In the genomic region with DNA sequence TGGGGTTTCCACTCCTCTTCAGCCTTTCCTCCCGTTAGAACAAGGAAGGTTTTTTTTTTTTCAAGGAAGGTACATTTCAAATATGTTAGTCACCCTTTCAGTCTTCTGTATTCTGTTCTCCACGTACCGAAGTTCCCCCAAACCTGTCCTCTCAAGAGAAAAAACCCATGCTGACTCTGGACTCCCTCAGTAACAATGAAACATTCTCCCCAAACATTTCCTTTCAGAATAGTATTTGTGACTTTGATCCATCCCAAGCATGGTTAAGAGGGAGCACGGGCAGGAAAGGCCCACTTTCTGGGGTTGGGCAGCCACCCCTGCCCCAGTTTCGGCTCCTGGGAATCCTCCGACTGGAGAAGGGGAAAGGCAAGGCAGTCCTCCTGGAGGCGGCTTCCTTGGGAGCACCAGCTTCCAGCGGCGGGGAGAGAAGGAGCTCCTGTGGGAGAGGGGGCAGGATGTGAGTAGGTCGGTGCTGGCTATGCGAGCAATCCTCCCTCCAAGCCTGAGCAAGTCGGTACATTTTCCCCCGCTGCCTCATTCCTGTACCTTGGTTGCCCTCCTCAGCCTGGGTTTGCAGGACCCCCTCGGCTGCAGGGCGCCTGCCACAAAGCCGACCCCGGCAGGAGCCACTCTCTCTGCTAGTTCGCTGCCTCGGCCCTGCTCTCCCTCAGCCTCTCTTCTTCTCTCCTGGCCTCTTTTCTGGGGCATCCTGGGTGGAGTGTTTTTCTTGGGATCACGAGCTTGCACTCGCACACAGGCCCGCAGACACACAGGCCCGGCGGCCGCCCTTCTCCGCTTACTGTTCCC, we compare ENCODE assay signal across 9 cellular contexts. TPM values are rescaled to one million over a fixed set of nuclear protein-coding genes. Genes with fewer than 3 reads are reported as not detected.
DNase-seq lines count a peak whose midpoint lies in the region; ATAC-seq, FAIRE-seq and TF ChIP-seq lines count a peak whose summit lies in the region.
"Had no signal": no experiment of that assay in that cellular context is flagged by ENCODE, and none has a peak within 500 bp of the region (broad histone marks: within the 10 kb centered on the region; RNA-seq: fewer than 3 reads in every experiment).

No MANE protein-coding gene starts in this region.

- no peak for FAIRE-seq in HepG2 (lab: Jason Lieb, UNC)
- FAIRE-seq: A204.1 had no signal

- H2AFZ ChIP-seq in HepG2 (ENCODE audit: low read length): no peak overlapping the region

- H3K79me2 ChIP-seq in HepG2 (ENCODE audit: insufficient read depth, low read length): no peaks in the 10 kb centered on the region

- no peak for ATAC-seq in HepG2
- no peak for ATAC-seq in thoracic aorta (ENCODE audit: insufficient number of reproducible peaks, low FRiP score, low read depth)

- peaks cover 86% of the 10 kb centered on the region for H3K27me3 Mint-ChIP-seq in T-helper 1 cell treated with Interleukin-12 subunit alpha and Interleukin-12 subunit beta and Interleukin-4 antibody, amounts not matched to agents 30 μg/mL and 1 μg/mL, for 36 hours (ENCODE audit: low read depth)

- no peaks in the 10 kb centered on the region for H3K27me3 ChIP-seq in HepG2 (ENCODE audit: control insufficient read depth in 1 of 2, insufficient read depth in 2 of 2, low read length in 2 of 2)
- H3K27me3 ChIP-seq in thoracic aorta (replicated peaks; ENCODE audit: insufficient read depth): no peaks in the 10 kb centered on the region

- POLR2A ChIA-PET in HepG2 (lab: Yijun Ruan, JAX): interaction anchor here (1.6 kb wide), 1 partner anchor 24 kb away, joined by 9 read pairs; no protein-coding TSS in a partner anchor

- H3K27ac ChIP-seq in HepG2 (ENCODE audit: extremely low read length, insufficient read depth, low read length): no peak overlapping the region
- H3K27ac ChIP-seq in thoracic aorta: peak overlapping the region; percentile 87 to 96

- H3K9me3 ChIP-seq in HepG2 (ENCODE audit: low read length): no peaks in the 10 kb centered on the region
- H3K9me3 ChIP-seq in thoracic aorta: no peaks in the 10 kb centered on the region

- no peak for DNase-seq in T-helper 1 cell
- peak; percentile 46 for DNase-seq in amniotic epithelial cell (ENCODE audit: low read depth)
- no peak for DNase-seq in HepG2 (ENCODE audit: low spot score)
- no peak for DNase-seq in thoracic aorta (ENCODE audit: low spot score)
- DNase-seq in NCI-H510A treated with DMSO at 0.1 percent for 48 hours (lab: John Stamatoyannopoulos, UW): no peak
- DNase-seq in OCI-M1 (lab: John Stamatoyannopoulos, UW): no peak
- DNase-seq in activated naive CD4-positive, alpha-beta T cell treated with Interleukin-2 at 50 U/mL for 16 hours: no peak

- H3K4me3 Mint-ChIP-seq in T-helper 1 cell treated with Interleukin-12 subunit alpha and Interleukin-12 subunit beta and Interleukin-4 antibody, amounts not matched to agents 30 μg/mL and 1 μg/mL, for 36 hours: peak overlapping the region; percentile 71

- H3K4me1 ChIP-seq in HepG2 (ENCODE audit: insufficient read depth, low read length): peaks cover 12% of the 10 kb centered on the region; the same call in 1 of the 2 replicates
- H3K4me1 ChIP-seq in thoracic aorta (ENCODE audit: control insufficient read depth in 1 of 2, low read depth in 2 of 2): peaks cover 10 to 35% of the 10 kb centered on the region in 2 donors

- no peak for TF ChIP-seq RAD21 in HepG2 (CRISPR knock-in tag; IDR thresholded peaks at IDR 0.05)

- no TSS peak for BruUV-seq in HepG2 (replicated peaks; lab: Mats Ljungman, UMichigan)

- peak overlapping the region; percentile 78; the same call in 1 of the 2 replicates for H3K4me2 ChIP-seq in HepG2 (ENCODE audit: low read depth, low read length)

- no peak for TF ChIP-seq POLR2A in HepG2 (IDR thresholded peaks at IDR 0.05; ENCODE audit: insufficient read depth in 1 of 2, low read depth in 2 of 2, low read length in 2 of 2)

- no peaks in the 10 kb centered on the region for H4K20me1 ChIP-seq in HepG2 (ENCODE audit: insufficient read depth, low read length)

- peaks cover 17% of the 10 kb centered on the region for H3K36me3 Mint-ChIP-seq in T-helper 1 cell treated with Interleukin-12 subunit alpha and Interleukin-12 subunit beta and Interleukin-4 antibody, amounts not matched to agents 30 μg/mL and 1 μg/mL, for 36 hours (ENCODE audit: low read depth)

- H3K36me3 ChIP-seq in HepG2 (replicated peaks in 1 of 2; ENCODE audit: control insufficient read depth in 1 of 2, insufficient read depth in 2 of 2, low read length in 2 of 2) (no peaks in the 10 kb centered on the region), thoracic aorta (no peaks in the 10 kb centered on the region)

- no peak for TF ChIP-seq EP300 in HepG2 (IDR thresholded peaks at IDR 0.05; ENCODE audit: low read depth in 2 of 2, low read length in 2 of 2)
- no peak for TF ChIP-seq EP300 in HepG2 (CRISPR knock-in tag; IDR thresholded peaks at IDR 0.05; ENCODE audit: borderline replicate concordance)

- peaks cover 14% of the 10 kb centered on the region for H3K4me1 Mint-ChIP-seq in T-helper 1 cell treated with Interleukin-12 subunit alpha and Interleukin-12 subunit beta and Interleukin-4 antibody, amounts not matched to agents 30 μg/mL and 1 μg/mL, for 36 hours (ENCODE audit: low read depth)

- in situ Hi-C loops in HepG2 (cut with HindIII; ENCODE audit: extremely low pct_ligation_motif_present, low pct_unique_long_range_greater_than_20kb): no loop called here

- intact Hi-C loops in HepG2 (cut with micrococcal nuclease; ENCODE audit: unreplicated experiment): no loop called here

- no peaks in the 10 kb centered on the region for H3K9me3 Mint-ChIP-seq in T-helper 1 cell treated with Interleukin-12 subunit alpha and Interleukin-12 subunit beta and Interleukin-4 antibody, amounts not matched to agents 30 μg/mL and 1 μg/mL, for 36 hours

- no peak overlapping the region for H3K27ac Mint-ChIP-seq in T-helper 1 cell treated with Interleukin-12 subunit alpha and Interleukin-12 subunit beta and Interleukin-4 antibody, amounts not matched to agents 30 μg/mL and 1 μg/mL, for 36 hours

- WGBS in HepG2 (ENCODE audit: low lambda C conversion rate): 83% methylated on average over 25 of the region's 26 CpGs

- H3K4me3 ChIP-seq in HepG2 (replicated peaks in 1 of 3; ENCODE audit: insufficient read depth in 1 of 3, low read depth in 2 of 3, low read length in 3 of 3) (no peak overlapping the region), thoracic aorta (peak overlapping the region; percentile 99)

- TF ChIP-seq CTCF in HepG2 (CRISPR knock-in tag; IDR thresholded peaks at IDR 0.05) (no peak), thoracic aorta (IDR thresholded peaks at IDR 0.05) (no peak)

- CTCF ChIA-PET in HepG2 (lab: Yijun Ruan, JAX; ENCODE audit: low intra/inter-chr PET ratio, low total read pairs): no interaction called here

- H3K9ac ChIP-seq in HepG2 (ENCODE audit: insufficient read depth, low read depth, low read length): no peak overlapping the region

RNA-seq across cellular contexts. Expression of a gene that starts 2.1 kb away (rescaled TPM):
- 0.20 TPM in 1 of 2 replicates, not detected in the other for total RNA-seq in HepG2 (2016; rRNA removed; fragmentation: Illumina TruSeq; extraction: Trizol)
- total RNA-seq in HepG2 (2016; cell fraction: cytosol; rRNA removed; fragmentation: Illumina TruSeq; extraction: Trizol; ENCODE audit: low read depth): not detected in 2 replicates
- total RNA-seq in HepG2 (2016; cell fraction: insoluble cytoplasmic fraction; rRNA removed; fragmentation: Illumina TruSeq; extraction: Trizol): 0.11 TPM in 1 of 2 replicates, not detected in the other
- total RNA-seq in HepG2 (2016; cell fraction: membrane; rRNA removed; fragmentation: Illumina TruSeq; extraction: Trizol): 0.14 and 0.15 TPM in 2 replicates
- not detected in 2 replicates for total RNA-seq in HepG2 (2016; cell fraction: nucleus; rRNA removed; fragmentation: Illumina TruSeq; extraction: Trizol)
- polyA plus RNA-seq in HepG2 (2011; rRNA removed): 0.18 and 0.31 TPM in 2 replicates
- polyA plus RNA-seq in HepG2 (2011; cell fraction: cytosol; rRNA removed): 0.09 and 0.13 TPM in 2 replicates
- 0.71 and 0.92 TPM in 2 replicates for polyA plus RNA-seq in HepG2 (2011; cell fraction: nucleus; rRNA removed)
- 0.11 and 0.30 TPM in 2 replicates for polyA plus RNA-seq in HepG2 (2012)
- 0.11 TPM in 1 of 2 replicates, not detected in the other for polyA plus RNA-seq in HepG2 (2016; cell fraction: cytosol; fragmentation: Illumina TruSeq; extraction: Trizol; ENCODE audit: low read depth)
- polyA plus RNA-seq in HepG2 (2016; cell fraction: insoluble cytoplasmic fraction; fragmentation: Illumina TruSeq; extraction: Trizol; ENCODE audit: low read depth): 0.42 and 0.43 TPM in 2 replicates
- polyA plus RNA-seq in HepG2 (2016; cell fraction: membrane; fragmentation: Illumina TruSeq; extraction: Trizol; ENCODE audit: low read depth): 0.31 and 0.33 TPM in 2 replicates
- polyA plus RNA-seq in HepG2 (2016; cell fraction: nucleus; fragmentation: Illumina TruSeq; extraction: Trizol; ENCODE audit: insufficient read depth, low read depth): 1.0 and 1.4 TPM in 2 replicates
- 0.05 and 0.10 TPM in 2 replicates for polyA minus RNA-seq in HepG2 (2011; rRNA and poly(A)+ RNA removed; ENCODE audit: low replicate concordance)
- not detected in 2 replicates for polyA minus RNA-seq in HepG2 (2011; cell fraction: cytosol; rRNA and poly(A)+ RNA removed)
- polyA minus RNA-seq in HepG2 (2011; cell fraction: nucleus; rRNA and poly(A)+ RNA removed): 0.25 and 0.52 TPM in 2 replicates
- total RNA-seq in thoracic aorta: 1 to 10 TPM in 1 of 2 donors, not detected in 1; 3.1 TPM

RNA-seq across cellular contexts. Expression of a gene that starts 4.6 kb away (rescaled TPM):
- 0.22 TPM in 1 of 2 replicates, not detected in the other for total RNA-seq in HepG2 (2016; rRNA removed; fragmentation: Illumina TruSeq; extraction: Trizol)
- total RNA-seq in HepG2 (2016; cell fraction: cytosol; rRNA removed; fragmentation: Illumina TruSeq; extraction: Trizol; ENCODE audit: low read depth): 0.10 and 0.35 TPM in 2 replicates
- total RNA-seq in HepG2 (2016; cell fraction: insoluble cytoplasmic fraction; rRNA removed; fragmentation: Illumina TruSeq; extraction: Trizol): 0.15 TPM in 1 of 2 replicates, not detected in the other
- 0.09 and 0.17 TPM in 2 replicates for total RNA-seq in HepG2 (2016; cell fraction: membrane; rRNA removed; fragmentation: Illumina TruSeq; extraction: Trizol)
- total RNA-seq in HepG2 (2016; cell fraction: nucleus; rRNA removed; fragmentation: Illumina TruSeq; extraction: Trizol): 0.63 and 1.3 TPM in 2 replicates
- 0.20 and 0.29 TPM in 2 replicates for polyA plus RNA-seq in HepG2 (2011; rRNA removed)
- polyA plus RNA-seq in HepG2 (2011; cell fraction: cytosol; rRNA removed): 0.03 and 0.08 TPM in 2 replicates
- polyA plus RNA-seq in HepG2 (2011; cell fraction: nucleus; rRNA removed): 1.1 and 1.3 TPM in 2 replicates
- 0.21 and 0.27 TPM in 2 replicates for polyA plus RNA-seq in HepG2 (2012)
- 0.12 and 0.16 TPM in 2 replicates for polyA plus RNA-seq in HepG2 (2016; cell fraction: cytosol; fragmentation: Illumina TruSeq; extraction: Trizol; ENCODE audit: low read depth)
- 0.15 and 0.48 TPM in 2 replicates for polyA plus RNA-seq in HepG2 (2016; cell fraction: insoluble cytoplasmic fraction; fragmentation: Illumina TruSeq; extraction: Trizol; ENCODE audit: low read depth)
- polyA plus RNA-seq in HepG2 (2016; cell fraction: membrane; fragmentation: Illumina TruSeq; extraction: Trizol; ENCODE audit: low read depth): 0.23 and 0.26 TPM in 2 replicates
- polyA plus RNA-seq in HepG2 (2016; cell fraction: nucleus; fragmentation: Illumina TruSeq; extraction: Trizol; ENCODE audit: insufficient read depth, low read depth): 2.9 and 3.3 TPM in 2 replicates
- polyA minus RNA-seq in HepG2 (2011; rRNA and poly(A)+ RNA removed; ENCODE audit: low replicate concordance): 0.24 TPM in 1 of 2 replicates, not detected in the other
- not detected in 2 replicates for polyA minus RNA-seq in HepG2 (2011; cell fraction: cytosol; rRNA and poly(A)+ RNA removed)
- 1.5 and 1.9 TPM in 2 replicates for polyA minus RNA-seq in HepG2 (2011; cell fraction: nucleus; rRNA and poly(A)+ RNA removed)
- 1 to 10 TPM; 3.4 to 4.6 TPM for total RNA-seq in thoracic aorta

RNA-seq across cellular contexts. Expression of a gene that starts 32.7 kb away (rescaled TPM):
- total RNA-seq in HepG2 (2016; rRNA removed; fragmentation: Illumina TruSeq; extraction: Trizol): 1.8 and 2.4 TPM in 2 replicates
- 2.0 and 2.2 TPM in 2 replicates for total RNA-seq in HepG2 (2016; cell fraction: cytosol; rRNA removed; fragmentation: Illumina TruSeq; extraction: Trizol; ENCODE audit: low read depth)
- total RNA-seq in HepG2 (2016; cell fraction: insoluble cytoplasmic fraction; rRNA removed; fragmentation: Illumina TruSeq; extraction: Trizol): 1.0 and 2.0 TPM in 2 replicates
- total RNA-seq in HepG2 (2016; cell fraction: membrane; rRNA removed; fragmentation: Illumina TruSeq; extraction: Trizol): 2.9 and 3.2 TPM in 2 replicates
- total RNA-seq in HepG2 (2016; cell fraction: nucleus; rRNA removed; fragmentation: Illumina TruSeq; extraction: Trizol): 0.53 and 1.8 TPM in 2 replicates
- 4.3 and 5.4 TPM in 2 replicates for polyA plus RNA-seq in HepG2 (2011; rRNA removed)
- polyA plus RNA-seq in HepG2 (2011; cell fraction: cytosol; rRNA removed): 4.7 and 6.2 TPM in 2 replicates
- polyA plus RNA-seq in HepG2 (2011; cell fraction: nucleus; rRNA removed): 5.3 and 5.5 TPM in 2 replicates
- 5.2 and 7.3 TPM in 2 replicates for polyA plus RNA-seq in HepG2 (2012)
- 7.9 and 8.8 TPM in 2 replicates for polyA plus RNA-seq in HepG2 (2016; cell fraction: cytosol; fragmentation: Illumina TruSeq; extraction: Trizol; ENCODE audit: low read depth)
- 7.2 and 9.1 TPM in 2 replicates for polyA plus RNA-seq in HepG2 (2016; cell fraction: insoluble cytoplasmic fraction; fragmentation: Illumina TruSeq; extraction: Trizol; ENCODE audit: low read depth)
- 10.6 and 13.1 TPM in 2 replicates for polyA plus RNA-seq in HepG2 (2016; cell fraction: membrane; fragmentation: Illumina TruSeq; extraction: Trizol; ENCODE audit: low read depth)
- 9.4 and 10.8 TPM in 2 replicates for polyA plus RNA-seq in HepG2 (2016; cell fraction: nucleus; fragmentation: Illumina TruSeq; extraction: Trizol; ENCODE audit: insufficient read depth, low read depth)
- polyA minus RNA-seq in HepG2 (2011; rRNA and poly(A)+ RNA removed; ENCODE audit: low replicate concordance): 0.56 and 2.4 TPM in 2 replicates
- 1.7 and 2.3 TPM in 2 replicates for polyA minus RNA-seq in HepG2 (2011; cell fraction: cytosol; rRNA and poly(A)+ RNA removed)
- 1.4 and 2.7 TPM in 2 replicates for polyA minus RNA-seq in HepG2 (2011; cell fraction: nucleus; rRNA and poly(A)+ RNA removed)
- total RNA-seq in thoracic aorta: 1 to 10 TPM; 3.7 to 6.1 TPM

RNA-seq across cellular contexts. Expression of a gene that starts 45.6 kb away (rescaled TPM):
- total RNA-seq in HepG2 (2016; rRNA removed; fragmentation: Illumina TruSeq; extraction: Trizol): 3.2 and 3.9 TPM in 2 replicates
- 0.71 and 0.97 TPM in 2 replicates for total RNA-seq in HepG2 (2016; cell fraction: cytosol; rRNA removed; fragmentation: Illumina TruSeq; extraction: Trizol; ENCODE audit: low read depth)
- total RNA-seq in HepG2 (2016; cell fraction: insoluble cytoplasmic fraction; rRNA removed; fragmentation: Illumina TruSeq; extraction: Trizol): 3.0 TPM in 2 replicates
- total RNA-seq in HepG2 (2016; cell fraction: membrane; rRNA removed; fragmentation: Illumina TruSeq; extraction: Trizol): 2.1 and 3.2 TPM in 2 replicates
- 2.1 and 4.1 TPM in 2 replicates for total RNA-seq in HepG2 (2016; cell fraction: nucleus; rRNA removed; fragmentation: Illumina TruSeq; extraction: Trizol)
- polyA plus RNA-seq in HepG2 (2011; rRNA removed): 3.6 and 4.0 TPM in 2 replicates
- 2.0 TPM in 2 replicates for polyA plus RNA-seq in HepG2 (2011; cell fraction: cytosol; rRNA removed)
- polyA plus RNA-seq in HepG2 (2011; cell fraction: nucleus; rRNA removed): 4.0 and 4.1 TPM in 2 replicates
- polyA plus RNA-seq in HepG2 (2012): 2.3 TPM in 2 replicates
- 0.70 and 1.1 TPM in 2 replicates for polyA plus RNA-seq in HepG2 (2016; cell fraction: cytosol; fragmentation: Illumina TruSeq; extraction: Trizol; ENCODE audit: low read depth)
- polyA plus RNA-seq in HepG2 (2016; cell fraction: insoluble cytoplasmic fraction; fragmentation: Illumina TruSeq; extraction: Trizol; ENCODE audit: low read depth): 4.1 and 4.3 TPM in 2 replicates
- polyA plus RNA-seq in HepG2 (2016; cell fraction: membrane; fragmentation: Illumina TruSeq; extraction: Trizol; ENCODE audit: low read depth): 2.2 and 2.8 TPM in 2 replicates
- polyA plus RNA-seq in HepG2 (2016; cell fraction: nucleus; fragmentation: Illumina TruSeq; extraction: Trizol; ENCODE audit: insufficient read depth, low read depth): 6.4 and 8.6 TPM in 2 replicates
- polyA minus RNA-seq in HepG2 (2011; rRNA and poly(A)+ RNA removed; ENCODE audit: low replicate concordance): 0.98 and 2.8 TPM in 2 replicates
- polyA minus RNA-seq in HepG2 (2011; cell fraction: cytosol; rRNA and poly(A)+ RNA removed): 1.1 and 2.2 TPM in 2 replicates
- polyA minus RNA-seq in HepG2 (2011; cell fraction: nucleus; rRNA and poly(A)+ RNA removed): 2.7 and 3.4 TPM in 2 replicates
- total RNA-seq in thoracic aorta: 1 to 10 TPM in 1 of 2 donors, under 1 TPM in 1; 0.35 to 1.2 TPM

RNA-seq across cellular contexts. Expression of a gene that starts 49.7 kb away (rescaled TPM):
- 0.95 and 1.3 TPM in 2 replicates for total RNA-seq in HepG2 (2016; rRNA removed; fragmentation: Illumina TruSeq; extraction: Trizol)
- 0.71 TPM in 1 of 2 replicates, not detected in the other for total RNA-seq in HepG2 (2016; cell fraction: cytosol; rRNA removed; fragmentation: Illumina TruSeq; extraction: Trizol; ENCODE audit: low read depth)
- 0.79 and 1.2 TPM in 2 replicates for total RNA-seq in HepG2 (2016; cell fraction: insoluble cytoplasmic fraction; rRNA removed; fragmentation: Illumina TruSeq; extraction: Trizol)
- total RNA-seq in HepG2 (2016; cell fraction: membrane; rRNA removed; fragmentation: Illumina TruSeq; extraction: Trizol): 0.41 and 0.65 TPM in 2 replicates
- 1.1 and 3.7 TPM in 2 replicates for total RNA-seq in HepG2 (2016; cell fraction: nucleus; rRNA removed; fragmentation: Illumina TruSeq; extraction: Trizol)
- 0.68 and 1.5 TPM in 2 replicates for polyA plus RNA-seq in HepG2 (2011; rRNA removed)
- 0.38 and 0.74 TPM in 2 replicates for polyA plus RNA-seq in HepG2 (2011; cell fraction: cytosol; rRNA removed)
- 4.3 and 4.7 TPM in 2 replicates for polyA plus RNA-seq in HepG2 (2011; cell fraction: nucleus; rRNA removed)
- 0.47 and 0.68 TPM in 2 replicates for polyA plus RNA-seq in HepG2 (2012)
- 0.18 TPM in 1 of 2 replicates, not detected in the other for polyA plus RNA-seq in HepG2 (2016; cell fraction: cytosol; fragmentation: Illumina TruSeq; extraction: Trizol; ENCODE audit: low read depth)
- polyA plus RNA-seq in HepG2 (2016; cell fraction: insoluble cytoplasmic fraction; fragmentation: Illumina TruSeq; extraction: Trizol; ENCODE audit: low read depth): 0.94 and 0.99 TPM in 2 replicates
- polyA plus RNA-seq in HepG2 (2016; cell fraction: membrane; fragmentation: Illumina TruSeq; extraction: Trizol; ENCODE audit: low read depth): 0.22 TPM in 1 of 2 replicates, not detected in the other
- polyA plus RNA-seq in HepG2 (2016; cell fraction: nucleus; fragmentation: Illumina TruSeq; extraction: Trizol; ENCODE audit: insufficient read depth, low read depth): 3.5 and 4.1 TPM in 2 replicates
- 1.2 and 2.5 TPM in 2 replicates for polyA minus RNA-seq in HepG2 (2011; rRNA and poly(A)+ RNA removed; ENCODE audit: low replicate concordance)
- polyA minus RNA-seq in HepG2 (2011; cell fraction: cytosol; rRNA and poly(A)+ RNA removed): 0.79 TPM in 1 of 2 replicates, not detected in the other
- 2.1 and 3.0 TPM in 2 replicates for polyA minus RNA-seq in HepG2 (2011; cell fraction: nucleus; rRNA and poly(A)+ RNA removed)
- not detected for total RNA-seq in thoracic aorta
